In the genomic region with DNA sequence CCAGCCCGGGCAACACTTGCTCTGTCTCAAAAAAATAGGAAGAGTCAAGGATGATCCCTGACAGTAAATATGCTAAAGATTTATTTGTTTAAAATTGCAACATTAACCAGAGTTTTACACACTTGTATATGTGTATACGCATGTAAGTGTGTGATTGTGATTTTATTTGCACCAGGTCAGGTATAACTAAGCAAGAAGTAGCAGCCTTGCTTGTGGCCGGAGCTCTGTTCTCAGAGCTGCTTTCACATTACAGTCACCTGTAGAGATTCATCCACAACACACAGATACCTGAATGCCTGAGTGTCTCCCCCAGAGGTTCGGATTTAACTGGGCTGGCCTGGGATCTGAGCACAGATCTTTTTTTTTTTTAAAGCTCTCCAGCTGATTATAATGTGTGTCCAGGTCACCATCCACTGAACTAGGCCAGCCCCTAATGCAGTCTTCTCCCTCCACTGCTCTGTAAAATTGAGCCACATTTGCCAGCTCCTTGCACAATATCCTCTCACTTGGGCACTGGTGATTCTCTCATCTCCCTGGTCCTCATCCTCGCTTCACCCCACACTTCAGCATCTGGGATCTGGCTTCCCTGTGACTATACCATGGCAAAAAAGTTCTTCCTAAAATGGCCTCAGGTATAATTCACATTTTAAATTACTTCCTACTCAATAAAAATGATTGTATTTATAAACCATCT, we compare ENCODE assay signal across 18 cellular contexts. TPM values are rescaled to one million over a fixed set of nuclear protein-coding genes. Genes with fewer than 3 reads are reported as not detected.
A peak's percentile ranks its signal among the peaks of the same experiment; 100 is the strongest.
DNase-seq lines count a peak whose midpoint lies in the region; ATAC-seq and TF ChIP-seq lines count a peak whose summit lies in the region.
"Had no signal": no experiment of that assay in that cellular context is flagged by ENCODE, and none has a peak within 500 bp of the region (broad histone marks: within the 10 kb centered on the region; RNA-seq: fewer than 3 reads in every experiment).

No MANE protein-coding gene starts in this region.

- BruUV-seq in Caco-2 (replicated peaks; lab: Mats Ljungman, UMichigan): no TSS peak

- TF ChIP-seq CTCF in Caco-2 (IDR thresholded peaks at IDR 0.05; ENCODE audit: insufficient read depth in 1 of 2, low read depth in 1 of 2, low read length in 1 of 2, severe bottlenecking in 1 of 2, unreplicated experiment in 1 of 2) (no peak), gastrocnemius medialis (IDR thresholded peaks at IDR 0.05 in 4 of 5, conservative IDR thresholded peaks at IDR 0.05 in 1 of 5) (no peak)

- CTCF ChIA-PET in Caco-2 (lab: Charles Lee): interaction anchor here (1.6 kb wide), 1 partner anchor 89 kb away, joined by 4 read pairs; no protein-coding TSS in a partner anchor
- CTCF ChIA-PET in naive thymus-derived CD4-positive, alpha-beta T cell (lab: Charles Lee): no interaction called here

- H3K4me3 Mint-ChIP-seq in Caco-2 (ENCODE audit: unreplicated experiment): no peak overlapping the region
- peak overlapping the region; percentile 77 for H3K4me3 Mint-ChIP-seq in activated T-helper 17 cell treated with anti-CD3 and anti-CD28 coated beads, Interleukin-2, amount 50 U/mL, for 72 hours
- H3K4me3 Mint-ChIP-seq in naive thymus-derived CD4-positive, alpha-beta T cell: no peak overlapping the region

- H3K27me3 Mint-ChIP-seq in Caco-2 (ENCODE audit: insufficient read depth, unreplicated experiment): no peaks in the 10 kb centered on the region
- H3K27me3 Mint-ChIP-seq in activated T-helper 17 cell treated with anti-CD3 and anti-CD28 coated beads, Interleukin-2, amount 50 U/mL, for 72 hours: no peaks in the 10 kb centered on the region
- no peaks in the 10 kb centered on the region for H3K27me3 Mint-ChIP-seq in naive thymus-derived CD4-positive, alpha-beta T cell

- DNase-seq in Caco-2: no peak
- peak; percentile 10 for DNase-seq in H7
- peak; percentile 18 for DNase-seq in left lobe of liver (ENCODE audit: low spot score)
- DNase-seq in naive thymus-derived CD4-positive, alpha-beta T cell: no peak
- DNase-seq in gastrocnemius medialis: no peak
- DNase-seq in stimulated activated CD4-positive, alpha-beta T cell treated with anti-CD3 and anti-CD28 coated beads, Interleukin-15, amount 100 ng/mL, for 24 hours: no peak
- DNase-seq: aorta, EL, NCI-H1417, OCI-M1, posterior cingulate gyrus had no signal

- no peaks in the 10 kb centered on the region for H3K36me3 Mint-ChIP-seq in Caco-2 (ENCODE audit: insufficient read depth, unreplicated experiment)
- H3K36me3 Mint-ChIP-seq in activated T-helper 17 cell treated with anti-CD3 and anti-CD28 coated beads, Interleukin-2, amount 50 U/mL, for 72 hours (ENCODE audit: low read depth): no peaks in the 10 kb centered on the region
- H3K36me3 Mint-ChIP-seq in naive thymus-derived CD4-positive, alpha-beta T cell: peaks cover 0 to 21% (median 0%) of the 10 kb centered on the region in 5 donors

- H3K4me3 ChIP-seq in Caco-2 (ENCODE audit: low read depth, low read length): no peak overlapping the region
- no peak overlapping the region for H3K4me3 ChIP-seq in H7 (ENCODE audit: insufficient read depth, low read depth, low read length)
- no peak overlapping the region for H3K4me3 ChIP-seq in naive thymus-derived CD4-positive, alpha-beta T cell (ENCODE audit: low read length)
- no peak overlapping the region for H3K4me3 ChIP-seq in gastrocnemius medialis
- H3K4me3 ChIP-seq: coronary artery, hepatocyte, K562 had no signal

- no peak for TF ChIP-seq POLR2A in gastrocnemius medialis (IDR thresholded peaks at IDR 0.05)

- no peaks in the 10 kb centered on the region for H3K9me3 ChIP-seq in Caco-2
- H3K9me3 ChIP-seq in naive thymus-derived CD4-positive, alpha-beta T cell (ENCODE audit: control insufficient read depth in 2 of 3, low read length in 3 of 3): no peaks in the 10 kb centered on the region
- H3K9me3 ChIP-seq in gastrocnemius medialis: no peaks in the 10 kb centered on the region

- H3K27me3 ChIP-seq in Caco-2 (replicated peaks; ENCODE audit: control insufficient read depth, insufficient read depth, low read length): no peaks in the 10 kb centered on the region
- no peaks in the 10 kb centered on the region for H3K27me3 ChIP-seq in H7 (ENCODE audit: control insufficient read depth, insufficient read depth, low read length)
- no peaks in the 10 kb centered on the region for H3K27me3 ChIP-seq in naive thymus-derived CD4-positive, alpha-beta T cell (ENCODE audit: control insufficient read depth in 2 of 2, insufficient read depth in 2 of 2, low read length in 2 of 2)
- H3K27me3 ChIP-seq in gastrocnemius medialis: peaks cover 0 to 12% (median 0%) of the 10 kb centered on the region in 3 donors
- H3K27me3 ChIP-seq: hepatocyte had no signal

- in situ Hi-C loops in gastrocnemius medialis (cut with MboI; ENCODE audit: low sequenced_read_pairs in 4 of 4): no loop called here

- ATAC-seq in activated T-helper 17 cell treated with anti-CD3 and anti-CD28 coated beads, Interleukin-2, amount 50 U/mL, for 72 hours (replicated peaks): no peak
- ATAC-seq in left lobe of liver (no peak), gastrocnemius medialis (no peak), GM21825 (IDR thresholded peaks at IDR 0.05; ENCODE audit: unreplicated experiment) (no peak)
- ATAC-seq in naive thymus-derived CD4-positive, alpha-beta T cell: no peak
- ATAC-seq: K562 had no signal

- H3K36me3 ChIP-seq in Caco-2 (ENCODE audit: control insufficient read depth, insufficient read depth, low read length): no peaks in the 10 kb centered on the region
- no peaks in the 10 kb centered on the region for H3K36me3 ChIP-seq in H7 (replicated peaks; ENCODE audit: control insufficient read depth, insufficient read depth, low read length)
- no peaks in the 10 kb centered on the region for H3K36me3 ChIP-seq in naive thymus-derived CD4-positive, alpha-beta T cell (ENCODE audit: control insufficient read depth in 2 of 3, insufficient read depth in 3 of 3, low read length in 3 of 3)
- H3K36me3 ChIP-seq in gastrocnemius medialis: no peaks in the 10 kb centered on the region

- POLR2A ChIA-PET in Caco-2 (lab: Charles Lee): interaction anchor here (0.6 kb wide), 1 partner anchor 10 kb away, joined by 4 read pairs; no protein-coding TSS in a partner anchor
- POLR2A ChIA-PET in naive thymus-derived CD4-positive, alpha-beta T cell (lab: Charles Lee): no interaction called here

- no peaks in the 10 kb centered on the region for H3K9me3 Mint-ChIP-seq in Caco-2 (ENCODE audit: unreplicated experiment)
- no peaks in the 10 kb centered on the region for H3K9me3 Mint-ChIP-seq in activated T-helper 17 cell treated with anti-CD3 and anti-CD28 coated beads, Interleukin-2, amount 50 U/mL, for 72 hours
- H3K9me3 Mint-ChIP-seq in naive thymus-derived CD4-positive, alpha-beta T cell: peaks cover 0 to 7% (median 0%) of the 10 kb centered on the region in 11 donors

- no peak overlapping the region for H3K27ac ChIP-seq in naive thymus-derived CD4-positive, alpha-beta T cell (ENCODE audit: low read depth, low read length)
- H3K27ac ChIP-seq in gastrocnemius medialis: no peak overlapping the region
- H3K27ac ChIP-seq: C4-2B, VCaP had no signal

- peaks cover 10% of the 10 kb centered on the region for H3K4me1 Mint-ChIP-seq in Caco-2 (ENCODE audit: low read depth, unreplicated experiment)
- peaks cover 41% of the 10 kb centered on the region for H3K4me1 Mint-ChIP-seq in activated T-helper 17 cell treated with anti-CD3 and anti-CD28 coated beads, Interleukin-2, amount 50 U/mL, for 72 hours
- peaks cover 1 to 58% (median 26%) of the 10 kb centered on the region in 7 donors for H3K4me1 Mint-ChIP-seq in naive thymus-derived CD4-positive, alpha-beta T cell

- peak overlapping the region; percentile 69 for H3K27ac Mint-ChIP-seq in Caco-2 (ENCODE audit: unreplicated experiment)
- peak overlapping the region; percentile 89 for H3K27ac Mint-ChIP-seq in activated T-helper 17 cell treated with anti-CD3 and anti-CD28 coated beads, Interleukin-2, amount 50 U/mL, for 72 hours
- H3K27ac Mint-ChIP-seq in naive thymus-derived CD4-positive, alpha-beta T cell: peak overlapping the region in 2 of 9 donors; percentile 32 to 38

- H3K4me1 ChIP-seq in Caco-2: peaks cover 29% of the 10 kb centered on the region
- peaks cover 9 to 13% of the 10 kb centered on the region in 2 donors for H3K4me1 ChIP-seq in naive thymus-derived CD4-positive, alpha-beta T cell (ENCODE audit: control insufficient read depth in 2 of 2, insufficient read depth in 2 of 2, low read length in 2 of 2)
- H3K4me1 ChIP-seq in gastrocnemius medialis: peaks cover 7 to 12% of the 10 kb centered on the region in 2 donors

- intact Hi-C loops in Caco-2 (cut with micrococcal nuclease; ENCODE audit: unreplicated experiment) (no loop called here), gastrocnemius medialis (cut with DNase I; ENCODE audit: low total_unique reads) (no loop called here)
- intact Hi-C loops in naive thymus-derived CD4-positive, alpha-beta T cell (cut with micrococcal nuclease): no loop called here

RNA-seq across cellular contexts. Expression of a gene that starts 48.3 kb away (rescaled TPM):
- 8.0 and 9.7 TPM in 2 replicates for total RNA-seq in Caco-2 (2022)
- 0.41 and 0.59 TPM in 2 replicates for total RNA-seq in H7 (2014; rRNA removed; shearing (Covaris generic))
- 100 to 1,000 TPM; 175 to 300 TPM for total RNA-seq in activated T-helper 17 cell treated with anti-CD3 and anti-CD28 coated beads, Interleukin-2, amount 50 U/mL, for 72 hours
- total RNA-seq in left lobe of liver: 0.38 TPM
- 100 to 1,000 TPM in 1 of 5 experiments, under 1 TPM in 2, not detected in 2; 0.64 to 260 (median 0.98) TPM for total RNA-seq in naive thymus-derived CD4-positive, alpha-beta T cell
- polyA plus RNA-seq in naive thymus-derived CD4-positive, alpha-beta T cell: not detected
- total RNA-seq in gastrocnemius medialis: not detected

Comparison
In these comparisons a context has a peak if more than half of its experiments do, and no peak if none do; other contexts are left out.
1. DNase-seq: peak in H7 (single experiment) and left lobe of liver (single experiment); none in Caco-2 (0 of 2), naive thymus-derived CD4-positive, alpha-beta T cell (0 of 9), gastrocnemius medialis (0 of 2) and stimulated activated CD4-positive, alpha-beta T cell treated with anti-CD3 and anti-CD28 coated beads, Interleukin-15, amount 100 ng/mL, for 24 hours (single experiment).